2 cellular contexts compared by ENCODE assay signal in the genomic region with DNA sequence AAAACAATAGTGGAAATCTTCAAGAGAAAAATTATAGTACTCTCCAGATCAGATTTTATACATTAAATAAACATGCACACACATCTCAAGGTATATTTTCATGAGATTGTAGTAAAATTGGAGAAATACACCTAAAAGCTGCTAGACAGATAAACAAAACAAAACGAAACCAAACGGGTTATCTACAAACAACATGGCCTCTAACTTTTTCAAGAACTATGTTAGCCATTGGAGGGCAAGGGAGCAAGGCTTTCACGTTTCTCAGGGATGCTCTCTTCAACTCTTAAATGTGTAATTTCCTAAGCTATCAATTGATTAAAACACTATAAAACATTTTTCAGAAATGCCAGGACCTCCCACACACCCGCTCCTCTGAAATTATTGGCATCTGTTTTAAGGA.
TF ChIP-seq lines count a peak whose summit lies in the region.

No MANE protein-coding gene starts in this region.

TF ChIP-seq in GM23338, 12 proteins besides CTCF, POLR2A, EP300 and RAD21 (continues in another document):
- TF ChIP-seq EZH2phosphoT487 (IDR thresholded peaks at IDR 0.05; ENCODE audit: unreplicated experiment) (no peak), POLR2AphosphoS5 (IDR thresholded peaks at IDR 0.05; ENCODE audit: low read depth) (no peak), ZNF331 (CRISPR knock-in tag; IDR thresholded peaks at IDR 0.05; ENCODE audit: low read depth) (no peak), ZNF114 (CRISPR knock-in tag; IDR thresholded peaks at IDR 0.05) (no peak), EZH2 (IDR thresholded peaks at IDR 0.05; ENCODE audit: low read depth, unreplicated experiment) (no peak), CREB1 (CRISPR knock-in tag; IDR thresholded peaks at IDR 0.05; ENCODE audit: low read depth) (no peak), JUNB (IDR thresholded peaks at IDR 0.05; ENCODE audit: unreplicated experiment) (no peak)
- TF ChIP-seq, protein P1, sequence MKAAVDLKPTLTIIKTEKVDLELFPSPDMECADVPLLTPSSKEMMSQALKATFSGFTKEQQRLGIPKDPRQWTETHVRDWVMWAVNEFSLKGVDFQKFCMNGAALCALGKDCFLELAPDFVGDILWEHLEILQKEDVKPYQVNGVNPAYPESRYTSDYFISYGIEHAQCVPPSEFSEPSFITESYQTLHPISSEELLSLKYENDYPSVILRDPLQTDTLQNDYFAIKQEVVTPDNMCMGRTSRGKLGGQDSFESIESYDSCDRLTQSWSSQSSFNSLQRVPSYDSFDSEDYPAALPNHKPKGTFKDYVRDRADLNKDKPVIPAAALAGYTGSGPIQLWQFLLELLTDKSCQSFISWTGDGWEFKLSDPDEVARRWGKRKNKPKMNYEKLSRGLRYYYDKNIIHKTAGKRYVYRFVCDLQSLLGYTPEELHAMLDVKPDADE (IDR thresholded peaks at IDR 0.05) = no peak
- TF ChIP-seq, protein P2, sequence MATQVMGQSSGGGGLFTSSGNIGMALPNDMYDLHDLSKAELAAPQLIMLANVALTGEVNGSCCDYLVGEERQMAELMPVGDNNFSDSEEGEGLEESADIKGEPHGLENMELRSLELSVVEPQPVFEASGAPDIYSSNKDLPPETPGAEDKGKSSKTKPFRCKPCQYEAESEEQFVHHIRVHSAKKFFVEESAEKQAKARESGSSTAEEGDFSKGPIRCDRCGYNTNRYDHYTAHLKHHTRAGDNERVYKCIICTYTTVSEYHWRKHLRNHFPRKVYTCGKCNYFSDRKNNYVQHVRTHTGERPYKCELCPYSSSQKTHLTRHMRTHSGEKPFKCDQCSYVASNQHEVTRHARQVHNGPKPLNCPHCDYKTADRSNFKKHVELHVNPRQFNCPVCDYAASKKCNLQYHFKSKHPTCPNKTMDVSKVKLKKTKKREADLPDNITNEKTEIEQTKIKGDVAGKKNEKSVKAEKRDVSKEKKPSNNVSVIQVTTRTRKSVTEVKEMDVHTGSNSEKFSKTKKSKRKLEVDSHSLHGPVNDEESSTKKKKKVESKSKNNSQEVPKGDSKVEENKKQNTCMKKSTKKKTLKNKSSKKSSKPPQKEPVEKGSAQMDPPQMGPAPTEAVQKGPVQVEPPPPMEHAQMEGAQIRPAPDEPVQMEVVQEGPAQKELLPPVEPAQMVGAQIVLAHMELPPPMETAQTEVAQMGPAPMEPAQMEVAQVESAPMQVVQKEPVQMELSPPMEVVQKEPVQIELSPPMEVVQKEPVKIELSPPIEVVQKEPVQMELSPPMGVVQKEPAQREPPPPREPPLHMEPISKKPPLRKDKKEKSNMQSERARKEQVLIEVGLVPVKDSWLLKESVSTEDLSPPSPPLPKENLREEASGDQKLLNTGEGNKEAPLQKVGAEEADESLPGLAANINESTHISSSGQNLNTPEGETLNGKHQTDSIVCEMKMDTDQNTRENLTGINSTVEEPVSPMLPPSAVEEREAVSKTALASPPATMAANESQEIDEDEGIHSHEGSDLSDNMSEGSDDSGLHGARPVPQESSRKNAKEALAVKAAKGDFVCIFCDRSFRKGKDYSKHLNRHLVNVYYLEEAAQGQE (IDR thresholded peaks at IDR 0.05; ENCODE audit: unreplicated experiment) = no peak
- TF ChIP-seq, protein P3, sequence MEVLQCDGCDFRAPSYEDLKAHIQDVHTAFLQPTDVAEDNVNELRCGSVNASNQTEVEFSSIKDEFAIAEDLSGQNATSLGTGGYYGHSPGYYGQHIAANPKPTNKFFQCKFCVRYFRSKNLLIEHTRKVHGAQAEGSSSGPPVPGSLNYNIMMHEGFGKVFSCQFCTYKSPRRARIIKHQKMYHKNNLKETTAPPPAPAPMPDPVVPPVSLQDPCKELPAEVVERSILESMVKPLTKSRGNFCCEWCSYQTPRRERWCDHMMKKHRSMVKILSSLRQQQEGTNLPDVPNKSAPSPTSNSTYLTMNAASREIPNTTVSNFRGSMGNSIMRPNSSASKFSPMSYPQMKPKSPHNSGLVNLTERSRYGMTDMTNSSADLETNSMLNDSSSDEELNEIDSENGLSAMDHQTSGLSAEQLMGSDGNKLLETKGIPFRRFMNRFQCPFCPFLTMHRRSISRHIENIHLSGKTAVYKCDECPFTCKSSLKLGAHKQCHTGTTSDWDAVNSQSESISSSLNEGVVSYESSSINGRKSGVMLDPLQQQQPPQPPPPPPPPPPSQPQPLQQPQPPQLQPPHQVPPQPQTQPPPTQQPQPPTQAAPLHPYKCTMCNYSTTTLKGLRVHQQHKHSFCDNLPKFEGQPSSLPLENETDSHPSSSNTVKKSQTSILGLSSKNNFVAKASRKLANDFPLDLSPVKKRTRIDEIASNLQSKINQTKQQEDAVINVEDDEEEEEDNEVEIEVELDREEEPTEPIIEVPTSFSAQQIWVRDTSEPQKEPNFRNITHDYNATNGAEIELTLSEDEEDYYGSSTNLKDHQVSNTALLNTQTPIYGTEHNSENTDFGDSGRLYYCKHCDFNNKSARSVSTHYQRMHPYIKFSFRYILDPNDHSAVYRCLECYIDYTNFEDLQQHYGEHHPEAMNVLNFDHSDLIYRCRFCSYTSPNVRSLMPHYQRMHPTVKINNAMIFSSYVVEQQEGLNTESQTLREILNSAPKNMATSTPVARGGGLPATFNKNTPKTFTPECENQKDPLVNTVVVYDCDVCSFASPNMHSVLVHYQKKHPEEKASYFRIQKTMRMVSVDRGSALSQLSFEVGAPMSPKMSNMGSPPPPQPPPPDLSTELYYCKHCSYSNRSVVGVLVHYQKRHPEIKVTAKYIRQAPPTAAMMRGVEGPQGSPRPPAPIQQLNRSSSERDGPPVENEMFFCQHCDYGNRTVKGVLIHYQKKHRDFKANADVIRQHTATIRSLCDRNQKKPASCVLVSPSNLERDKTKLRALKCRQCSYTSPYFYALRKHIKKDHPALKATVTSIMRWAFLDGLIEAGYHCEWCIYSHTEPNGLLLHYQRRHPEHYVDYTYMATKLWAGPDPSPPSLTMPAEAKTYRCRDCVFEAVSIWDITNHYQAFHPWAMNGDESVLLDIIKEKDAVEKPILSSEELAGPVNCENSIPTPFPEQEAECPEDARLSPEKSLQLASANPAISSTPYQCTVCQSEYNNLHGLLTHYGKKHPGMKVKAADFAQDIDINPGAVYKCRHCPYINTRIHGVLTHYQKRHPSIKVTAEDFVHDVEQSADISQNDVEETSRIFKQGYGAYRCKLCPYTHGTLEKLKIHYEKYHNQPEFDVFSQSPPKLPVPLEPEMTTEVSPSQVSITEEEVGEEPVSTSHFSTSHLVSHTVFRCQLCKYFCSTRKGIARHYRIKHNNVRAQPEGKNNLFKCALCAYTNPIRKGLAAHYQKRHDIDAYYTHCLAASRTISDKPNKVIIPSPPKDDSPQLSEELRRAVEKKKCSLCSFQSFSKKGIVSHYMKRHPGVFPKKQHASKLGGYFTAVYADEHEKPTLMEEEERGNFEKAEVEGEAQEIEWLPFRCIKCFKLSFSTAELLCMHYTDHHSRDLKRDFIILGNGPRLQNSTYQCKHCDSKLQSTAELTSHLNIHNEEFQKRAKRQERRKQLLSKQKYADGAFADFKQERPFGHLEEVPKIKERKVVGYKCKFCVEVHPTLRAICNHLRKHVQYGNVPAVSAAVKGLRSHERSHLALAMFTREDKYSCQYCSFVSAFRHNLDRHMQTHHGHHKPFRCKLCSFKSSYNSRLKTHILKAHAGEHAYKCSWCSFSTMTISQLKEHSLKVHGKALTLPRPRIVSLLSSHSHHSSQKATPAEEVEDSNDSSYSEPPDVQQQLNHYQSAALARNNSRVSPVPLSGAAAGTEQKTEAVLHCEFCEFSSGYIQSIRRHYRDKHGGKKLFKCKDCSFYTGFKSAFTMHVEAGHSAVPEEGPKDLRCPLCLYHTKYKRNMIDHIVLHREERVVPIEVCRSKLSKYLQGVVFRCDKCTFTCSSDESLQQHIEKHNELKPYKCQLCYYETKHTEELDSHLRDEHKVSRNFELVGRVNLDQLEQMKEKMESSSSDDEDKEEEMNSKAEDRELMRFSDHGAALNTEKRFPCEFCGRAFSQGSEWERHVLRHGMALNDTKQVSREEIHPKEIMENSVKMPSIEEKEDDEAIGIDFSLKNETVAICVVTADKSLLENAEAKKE (CRISPR knock-in tag; IDR thresholded peaks at IDR 0.05) = no peak

TF ChIP-seq in IMR-90, 13 proteins besides CTCF, POLR2A, EP300 and RAD21:
- TF ChIP-seq NFE2L2 (IDR thresholded peaks at IDR 0.05; ENCODE audit: low read depth, low read length) (no peak), FOS (IDR thresholded peaks at IDR 0.05; ENCODE audit: low read depth, low read length) (no peak), MXI1 (IDR thresholded peaks at IDR 0.05; ENCODE audit: borderline replicate concordance, low read depth, low read length) (no peak), MAZ (IDR thresholded peaks at IDR 0.05; ENCODE audit: borderline replicate concordance, low read depth, low read length) (no peak), CHD1 (IDR thresholded peaks at IDR 0.05; ENCODE audit: low read depth, low read length) (no peak), BHLHE40 (IDR thresholded peaks at IDR 0.05; ENCODE audit: low read depth, low read length) (no peak)
